ENCODE assay signal across 1 cellular context in the genomic region with DNA sequence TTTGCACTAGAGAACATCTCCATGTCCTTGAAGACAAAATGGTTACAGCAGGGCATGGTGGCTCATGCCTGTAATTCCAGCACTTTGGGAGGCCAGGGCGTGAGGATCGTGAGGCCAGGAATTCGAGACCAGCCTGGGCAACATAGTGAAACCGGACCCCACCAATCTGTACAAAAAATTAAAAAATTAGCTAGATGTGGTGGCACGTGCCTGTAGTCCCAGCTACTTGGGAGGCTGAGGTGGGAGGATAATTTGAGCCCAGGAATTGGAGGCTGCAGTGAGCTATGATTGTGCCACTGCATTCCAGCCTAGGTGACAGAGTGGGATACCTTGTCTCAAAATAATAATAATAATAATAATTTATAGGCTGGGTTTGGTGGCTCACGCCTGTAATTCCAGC.
TF ChIP-seq lines count a peak whose summit lies in the region.

No MANE protein-coding gene starts in this region.

TF ChIP-seq in K562, 482 proteins besides CTCF, POLR2A, EP300 and RAD21:
- TF ChIP-seq BHLHE40 (IDR thresholded peaks at IDR 0.05; ENCODE audit: low read length): 0 out of 2 replicates have a peak, but pooled peaks have one; percentile 8
